In genomic region chr7:113113912-113114311, GRCh38 we compare ENCODE assay signal across 9 cellular contexts. TPM values are rescaled to one million over a fixed set of nuclear protein-coding genes. Genes with fewer than 3 reads are reported as not detected.
DNase-seq lines count a peak whose midpoint lies in the region; TF ChIP-seq lines count a peak whose summit lies in the region.
"Had no signal": no experiment of that assay in that cellular context is flagged by ENCODE, and none has a peak within 500 bp of the region (broad histone marks: within the 10 kb centered on the region; RNA-seq: fewer than 3 reads in every experiment).

No MANE protein-coding gene starts in this region.

- BruUV-seq in PC-9 (replicated peaks; lab: Mats Ljungman, UMichigan): no TSS peak

- H3K27me3 Mint-ChIP-seq in endothelial cell (ENCODE audit: unreplicated experiment): no peaks in the 10 kb centered on the region

- no peak overlapping the region for H3K27ac ChIP-seq in GM23248
- no peak overlapping the region for H3K27ac ChIP-seq in PC-9

- H3K36me3 Mint-ChIP-seq in endothelial cell (ENCODE audit: low read depth, unreplicated experiment): no peaks in the 10 kb centered on the region

- peaks cover 5% of the 10 kb centered on the region for H3K4me1 Mint-ChIP-seq in endothelial cell (ENCODE audit: unreplicated experiment)

- H3K4me3 Mint-ChIP-seq in endothelial cell (ENCODE audit: unreplicated experiment): no peak overlapping the region

- TF ChIP-seq CTCF in GM13977 (IDR thresholded peaks at IDR 0.05; ENCODE audit: extremely low read depth, insufficient read depth, missing control alignments): peak; percentile 21
- no peak for TF ChIP-seq CTCF in PC-9 (conservative IDR thresholded peaks at IDR 0.05)
- TF ChIP-seq CTCF in endothelial cell (IDR thresholded peaks at IDR 0.05; ENCODE audit: unreplicated experiment): no peak

- in situ Hi-C loops in GM13977 (cut with MboI; ENCODE audit: low pct_unique_long_range_greater_than_20kb, low sequenced_read_pairs, unreplicated experiment): no loop called here
- in situ Hi-C loops in GM23248 (cut with MboI): no loop called here

- intact Hi-C loops in PC-9 (cut with micrococcal nuclease; ENCODE audit: unreplicated experiment): no loop called here

- POLR2A ChIA-PET in PC-9 (lab: Charles Lee; ENCODE audit: unreplicated experiment): no interaction called here

- H3K4me1 ChIP-seq in GM23248 (ENCODE audit: insufficient read depth): peaks cover 8% of the 10 kb centered on the region; the same call in 1 of the 2 replicates
- peaks cover 7% of the 10 kb centered on the region for H3K4me1 ChIP-seq in PC-9 (replicated peaks; ENCODE audit: insufficient read depth)

- no peak overlapping the region for H2AFZ ChIP-seq in GM23248
- H2AFZ ChIP-seq in PC-9: no peak overlapping the region

- H4K20me1 ChIP-seq in GM23248 (ENCODE audit: insufficient read depth) (no peaks in the 10 kb centered on the region), PC-9 (ENCODE audit: insufficient read depth) (no peaks in the 10 kb centered on the region)

- CTCF ChIA-PET in PC-9 (lab: Charles Lee): no interaction called here

- no peak overlapping the region for H3K27ac Mint-ChIP-seq in endothelial cell (ENCODE audit: unreplicated experiment)

- H3K36me3 ChIP-seq in GM23248 (ENCODE audit: low read depth) (peaks cover 7% of the 10 kb centered on the region; the same call in 1 of the 2 replicates), PC-9 (ENCODE audit: low read depth) (no peaks in the 10 kb centered on the region)

- H3K9me3 ChIP-seq in GM23248 (ENCODE audit: low read depth) (no peaks in the 10 kb centered on the region), PC-9 (ENCODE audit: insufficient read depth, low read depth) (peaks cover 3% of the 10 kb centered on the region; the same call in 1 of the 2 replicates)

- H3K9me2 ChIP-seq in GM23248 (ENCODE audit: insufficient read depth) (no peaks in the 10 kb centered on the region), PC-9 (ENCODE audit: insufficient read depth) (no peaks in the 10 kb centered on the region)

- H3F3A ChIP-seq in GM23248 (ENCODE audit: insufficient read depth) (no peaks in the 10 kb centered on the region), PC-9 (ENCODE audit: insufficient read depth, low read depth) (no peaks in the 10 kb centered on the region)

- WGBS in GM23248 (ENCODE audit: low coverage in 1 of 2, low lambda C conversion rate in 2 of 2, missing lambda C conversion rate in 2 of 2), 2 experiments: 100% methylated on average over 2 of the region's 2 CpGs

- H3K4me3 ChIP-seq in GM23248: no peak overlapping the region
- no peak overlapping the region for H3K4me3 ChIP-seq in PC-9

- H3K79me2 ChIP-seq in GM23248 (ENCODE audit: insufficient read depth) (peaks cover 10% of the 10 kb centered on the region; the same call in 1 of the 2 replicates), PC-9 (ENCODE audit: low read depth) (0 out of 2 replicates have a peak, but pooled peaks cover 3% of the 10 kb centered on the region)

- DNase-seq in GM13977 (ENCODE audit: low spot score) (no peak), GM23248 (peak; percentile 17), NCI-H748 treated with DMSO at 0.1 percent for 48 hours (lab: John Stamatoyannopoulos, UW) (peak; percentile 36), iPS-NIHi7 (ENCODE audit: extremely low spot score) (peak; percentile 29), PC-9 (no peak), superior temporal gyrus (ENCODE audit: extremely low spot score) (no peak), endothelial cell (ENCODE audit: low spot score) (no peak), COLO668 (lab: John Stamatoyannopoulos, UW; ENCODE audit: unreplicated experiment) (no peak)

- no peaks in the 10 kb centered on the region for H3K9me3 Mint-ChIP-seq in endothelial cell (ENCODE audit: unreplicated experiment)

- H3K9ac ChIP-seq in GM23248: no peak overlapping the region

- H3K27me3 ChIP-seq in GM23248 (replicated peaks; ENCODE audit: insufficient read depth): no peaks in the 10 kb centered on the region
- H3K27me3 ChIP-seq in PC-9 (ENCODE audit: insufficient read depth, low read depth): no peaks in the 10 kb centered on the region

- H3K4me2 ChIP-seq in GM23248 (ENCODE audit: unreplicated experiment) (no peak overlapping the region), PC-9 (no peak overlapping the region)

RNA-seq across cellular contexts. Expression of gene SMIM30, which starts 4.4 kb away (rescaled TPM):
- total RNA-seq in GM23248 (2014; rRNA removed; shearing (Covaris generic)): 60.3 and 63.9 TPM in 2 replicates
- polyA plus RNA-seq in GM23248 (2016; fragmentation: Nextera tagmentation; extraction: Ambion mirVana): 99.7 and 106 TPM in 2 replicates
- total RNA-seq in PC-9 (2021): 32.1 and 46.8 TPM in 2 replicates
- 36.1 TPM for total RNA-seq in endothelial cell (ENCODE audit: unreplicated experiment)

RNA-seq across cellular contexts. Expression of gene GPR85, which starts 27.3 kb away (rescaled TPM):
- total RNA-seq in GM23248 (2014; rRNA removed; shearing (Covaris generic)): 5.1 and 7.2 TPM in 2 replicates
- 1.3 and 1.8 TPM in 2 replicates for polyA plus RNA-seq in GM23248 (2016; fragmentation: Nextera tagmentation; extraction: Ambion mirVana)
- total RNA-seq in PC-9 (2021) (0.30 and 0.65 TPM in 2 replicates), endothelial cell (ENCODE audit: unreplicated experiment) (3.0 TPM)
- total RNA-seq: T-helper 2 cell treated with Interferon-gamma antibody and Interleukin-4, amounts not matched to agents 100 ng/mL and 5 ng/mL, for 36 hours had no signal

Comparison
In these comparisons a context has a peak if more than half of its experiments do, and no peak if none do; other contexts are left out.
1. DNase-seq: peak in GM23248 (single experiment), NCI-H748 treated with DMSO at 0.1 percent for 48 hours (single experiment) and iPS-NIHi7 (single experiment); none in GM13977 (single experiment), PC-9 (0 of 2), superior temporal gyrus (single experiment), endothelial cell (single experiment) and COLO668 (single experiment).